ENCODE assay signal across 23 cellular contexts in genomic region chr12:87766044-87766443, GRCh38.
"Had no signal": no experiment of that assay in that cellular context is flagged by ENCODE, and none has a peak within 500 bp of the region (broad histone marks: within the 10 kb centered on the region; RNA-seq: fewer than 3 reads in every experiment).

No MANE protein-coding gene starts in this region.

- H3K27ac ChIP-seq: coronary artery, dorsolateral prefrontal cortex, esophagus muscularis mucosa, foreskin keratinocyte, gastrocnemius medialis, heart right ventricle, left lung, lower lobe of right lung had no signal

- DNase-seq: dermis blood vessel endothelial cell; dorsolateral prefrontal cortex; effector CD4-positive, alpha-beta T cell; effector memory CD4-positive, alpha-beta T cell; foreskin keratinocyte; gastrocnemius medialis; glutamatergic neuron; head of caudate nucleus; heart right ventricle; hippocampal formation; left cardiac atrium; left lung; left ventricle myocardium superior; lower lobe of right lung; mesenchymal stem cell; mucosa of descending colon; naive B cell had no signal

- ATAC-seq: foreskin keratinocyte, gastrocnemius medialis, heart right ventricle, left cardiac atrium, left lung, left ventricle myocardium superior, lower lobe of right lung, mucosa of descending colon had no signal

- H3K9me3 ChIP-seq: esophagus muscularis mucosa, gastrocnemius medialis, heart right ventricle, left lung, lower lobe of right lung, mucosa of descending colon had no signal

- FAIRE-seq: colon, endothelial cell of umbilical vein, islet of Langerhans, keratinocyte had no signal

- H3K36me3 ChIP-seq: esophagus muscularis mucosa, gastrocnemius medialis, heart right ventricle, left lung, lower lobe of right lung had no signal

- H3K4me3 ChIP-seq: coronary artery, dorsolateral prefrontal cortex, esophagus muscularis mucosa, gastrocnemius medialis, heart right ventricle, left lung, lower lobe of right lung, mucosa of descending colon had no signal

- H3K27me3 ChIP-seq: dorsolateral prefrontal cortex, esophagus muscularis mucosa, foreskin keratinocyte, gastrocnemius medialis, heart right ventricle, left lung had no signal

- H3K4me1 ChIP-seq: esophagus muscularis mucosa, foreskin keratinocyte, gastrocnemius medialis, heart right ventricle, left lung, lower lobe of right lung had no signal
